In genomic region chr11:12686246-12687060, GRCh38 we compare ENCODE assay signal across 15 cellular contexts. TPM values are rescaled to one million over a fixed set of nuclear protein-coding genes. Genes with fewer than 3 reads are reported as not detected.
DNase-seq lines count a peak whose midpoint lies in the region; ATAC-seq and TF ChIP-seq lines count a peak whose summit lies in the region.
"Had no signal": no experiment of that assay in that cellular context is flagged by ENCODE, and none has a peak within 500 bp of the region (broad histone marks: within the 10 kb centered on the region; RNA-seq: fewer than 3 reads in every experiment).

No MANE protein-coding gene starts in this region.

- peaks cover 0 to 3% (median 0%) of the 10 kb centered on the region in 3 donors for H3K36me3 Mint-ChIP-seq in immature natural killer cell
- H3K36me3 Mint-ChIP-seq: natural killer cell had no signal

- 76% methylated on average over 2 of the region's 2 CpGs for WGBS in hepatocyte (ENCODE audit: low lambda C conversion rate, missing lambda C conversion rate)

- no peaks in the 10 kb centered on the region for H3K36me3 ChIP-seq in hepatocyte (replicated peaks; ENCODE audit: insufficient read depth, low read depth)
- H3K36me3 ChIP-seq in skeletal muscle tissue (ENCODE audit: control insufficient read depth in 3 of 3, insufficient read depth in 3 of 3, low read length in 3 of 3) = no peaks in the 10 kb centered on the region

- H3K4me1 Mint-ChIP-seq in immature natural killer cell = no peaks in the 10 kb centered on the region
- H3K4me1 Mint-ChIP-seq: natural killer cell had no signal

- H3K27ac Mint-ChIP-seq in immature natural killer cell = no peak overlapping the region
- H3K27ac Mint-ChIP-seq: activated CD4-positive, alpha-beta T cell treated with anti-CD3 and anti-CD28 coated beads, Interleukin-2, amount 10 ng/mL, durations not matched to agents 24 days and 14 days; natural killer cell had no signal

- H3K4me3 ChIP-seq in hepatocyte (no peak overlapping the region), skeletal muscle tissue (ENCODE audit: low read length in 3 of 3) (no peak overlapping the region)
- H3K4me3 ChIP-seq: testis had no signal

- no peak overlapping the region for H3K4me3 Mint-ChIP-seq in immature natural killer cell
- H3K4me3 Mint-ChIP-seq: activated CD4-positive, alpha-beta T cell treated with anti-CD3 and anti-CD28 coated beads, Interleukin-2, amount 10 ng/mL, durations not matched to agents 24 days and 14 days; natural killer cell had no signal

- H3K27me3 Mint-ChIP-seq in immature natural killer cell (ENCODE audit: low read depth in 3 of 3) = peaks cover 9 to 18% (median 10%) of the 10 kb centered on the region in 3 donors

- H4K20me1 ChIP-seq in hepatocyte (ENCODE audit: insufficient read depth, poor library complexity, severe bottlenecking) = peaks cover 16% of the 10 kb centered on the region

- H3K27me3 ChIP-seq in hepatocyte (no peaks in the 10 kb centered on the region), skeletal muscle tissue (ENCODE audit: control insufficient read depth in 3 of 3, insufficient read depth in 3 of 3, low read length in 3 of 3) (no peaks in the 10 kb centered on the region)
- H3K27me3 ChIP-seq: testis had no signal

- no peak overlapping the region for H3K9ac ChIP-seq in skeletal muscle tissue (ENCODE audit: low read depth in 1 of 3, low read length in 3 of 3)

- H3K27ac ChIP-seq in hepatocyte (peak overlapping the region; percentile 77), skeletal muscle tissue (ENCODE audit: low read depth, low read length) (peak overlapping the region; percentile 29)
- H3K27ac ChIP-seq: testis had no signal

- H3K9me2 ChIP-seq in hepatocyte (replicated peaks; ENCODE audit: insufficient read depth) = no peaks in the 10 kb centered on the region

- DNase-seq in ELR (ENCODE audit: low read depth) (peak; percentile 71), RKO (ENCODE audit: low spot score) (peak; percentile 68), hepatocyte (ENCODE audit: low spot score) (no peak), NCI-H1092 treated with DMSO at 0.1 percent for 48 hours (lab: John Stamatoyannopoulos, UW) (no peak), immature natural killer cell (no peak)
- DNase-seq: activated CD4-positive, alpha-beta T cell treated with anti-CD3 and anti-CD28 coated beads, Interleukin-2, amount 10 ng/mL, durations not matched to agents 24 days and 14 days; activated T-cell treated with anti-CD3 and anti-CD28 coated beads, Interleukin-2, amount 50 U/mL, for 1 hour; erythroblast; MV-4-11; natural killer cell; SHP77; testis had no signal

- no peak overlapping the region for H2AFZ ChIP-seq in hepatocyte

- TF ChIP-seq CTCF in hepatocyte (IDR thresholded peaks at IDR 0.05; ENCODE audit: poor library complexity) = no peak

- H3K4me1 ChIP-seq in hepatocyte (ENCODE audit: insufficient read depth) (peaks cover 70% of the 10 kb centered on the region), skeletal muscle tissue (ENCODE audit: control insufficient read depth in 3 of 3, insufficient read depth in 3 of 3, low read length in 3 of 3) (peaks cover 68 to 84% (median 79%) of the 10 kb centered on the region in 3 donors)
- H3K4me1 ChIP-seq: testis had no signal

- H3K4me2 ChIP-seq in hepatocyte = no peak overlapping the region

- H3K9me3 Mint-ChIP-seq in immature natural killer cell = peaks cover 0 to 10% (median under 1%) of the 10 kb centered on the region in 6 donors
- H3K9me3 Mint-ChIP-seq: activated CD4-positive, alpha-beta T cell treated with anti-CD3 and anti-CD28 coated beads, Interleukin-2, amount 10 ng/mL, durations not matched to agents 24 days and 14 days had no signal

- H3K79me2 ChIP-seq in hepatocyte = peaks cover 100% of the 10 kb centered on the region

- ATAC-seq in HG02852 (IDR thresholded peaks at IDR 0.05; ENCODE audit: unreplicated experiment) = no peak
- ATAC-seq in GM21723 (IDR thresholded peaks at IDR 0.05; ENCODE audit: unreplicated experiment) = no peak
- ATAC-seq: natural killer cell had no signal

- H3K9me3 ChIP-seq in hepatocyte (ENCODE audit: low read depth) (no peaks in the 10 kb centered on the region), skeletal muscle tissue (ENCODE audit: control insufficient read depth in 3 of 3, low read length in 3 of 3) (no peaks in the 10 kb centered on the region)
- H3K9me3 ChIP-seq: testis had no signal

RNA-seq across cellular contexts. Expression of gene TEAD1, which starts 12.2 kb away (rescaled TPM):
- total RNA-seq in hepatocyte (82.2 and 87.2 TPM in 2 replicates), skeletal muscle tissue (55.3 TPM)
- polyA plus RNA-seq in hepatocyte (37.2 and 50.4 TPM in 2 replicates), immature natural killer cell (not detected)
- total RNA-seq: natural killer cell had no signal

Comparison
In these comparisons a context has a peak if more than half of its experiments do, and no peak if none do; other contexts are left out.
1. DNase-seq: peak in ELR (single experiment) and RKO (single experiment); none in hepatocyte (single experiment), NCI-H1092 treated with DMSO at 0.1 percent for 48 hours (single experiment) and immature natural killer cell (0 of 3).